In the genomic region with DNA sequence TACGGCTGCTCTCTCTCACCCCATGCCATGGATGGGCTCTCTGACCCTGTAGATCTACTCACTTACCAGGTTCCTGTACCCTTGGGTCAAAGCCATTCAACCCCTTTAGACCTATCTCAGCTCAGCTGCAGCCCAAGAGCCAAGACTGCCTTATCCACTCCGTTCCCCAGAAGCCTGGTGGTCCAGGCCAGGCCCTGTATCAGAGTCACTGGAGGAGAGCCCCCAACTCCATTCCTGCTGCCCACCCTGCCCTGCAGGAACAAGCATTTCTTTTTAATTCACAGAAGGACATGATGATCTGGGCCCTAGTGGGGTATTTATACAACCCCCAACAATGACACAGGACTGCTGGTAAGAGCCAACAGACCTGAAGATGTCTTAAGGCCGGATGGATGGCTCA, we compare ENCODE assay signal across 25 cellular contexts.
"Had no signal": no experiment of that assay in that cellular context is flagged by ENCODE, and none has a peak within 500 bp of the region (broad histone marks: within the 10 kb centered on the region; RNA-seq: fewer than 3 reads in every experiment).

No MANE protein-coding gene starts in this region.

- H3K27me3 ChIP-seq: neural progenitor cell, right lobe of liver, thyroid gland, tibial nerve, vagina had no signal

- DNase-seq: naive thymus-derived CD4-positive, alpha-beta T cell; natural killer cell; occipital lobe; pancreas; psoas muscle; right cardiac atrium; right lobe of liver; sigmoid colon; small intestine; stimulated activated CD4-positive, alpha-beta T cell treated with anti-CD3 and anti-CD28 coated beads, Interleukin-15, amount 100 ng/mL, for 24 hours; stimulated activated CD4-positive, alpha-beta T cell treated with anti-CD3 and anti-CD28 coated beads, Interleukin-2, amount 100 ng/mL, for 24 hours; stimulated activated CD4-positive, alpha-beta T cell treated with anti-CD3 and anti-CD28 coated beads, Interleukin-2, amount 100 ng/mL, for 48 hours; stimulated activated CD4-positive, alpha-beta T cell treated with anti-CD3 and anti-CD28 coated beads, Interleukin-4, amount 100 ng/mL, for 4 hours; stimulated activated CD8-positive, alpha-beta memory T cell treated with anti-CD3 and anti-CD28 coated beads, Interleukin-4, amount 100 ng/mL, for 48 hours; stimulated activated naive CD4-positive, alpha-beta T cell; stimulated activated naive CD8-positive, alpha-beta T cell treated with anti-CD3 and anti-CD28 coated beads, Interleukin-15, amount 100 ng/mL, for 72 hours; stimulated activated naive CD8-positive, alpha-beta T cell treated with anti-CD3 and anti-CD28 coated beads, Interleukin-15, Interleukin-2, amounts not matched to agents 100 U/mL and 50 U/mL, for 24 hours; substantia nigra; thyroid gland; trophoblast cell; upper lobe of right lung had no signal

- H3K4me3 ChIP-seq: neural progenitor cell, pancreas, psoas muscle, right lobe of liver, sigmoid colon, thoracic aorta, thyroid gland, tibial nerve, upper lobe of right lung, vagina had no signal

- H3K9me3 ChIP-seq: pancreas, psoas muscle, right lobe of liver, sigmoid colon, thoracic aorta, thyroid gland, tibial nerve, upper lobe of right lung, vagina had no signal

- H3K4me1 ChIP-seq: neural progenitor cell, pancreas, psoas muscle, right lobe of liver, sigmoid colon, thyroid gland, tibial nerve, upper lobe of right lung, vagina had no signal

- H3K36me3 ChIP-seq: neural progenitor cell, pancreas, right lobe of liver, sigmoid colon, thoracic aorta, thyroid gland, tibial nerve, upper lobe of right lung, vagina had no signal

- H3K27ac ChIP-seq: neural progenitor cell, pancreas, psoas muscle, right lobe of liver, sigmoid colon, thoracic aorta, thyroid gland, tibial nerve, upper lobe of right lung, vagina had no signal
